1 cellular context compared by ENCODE assay signal in genomic region chr9:96417610-96418073, GRCh38.
TF ChIP-seq lines count a peak whose summit lies in the region.

No MANE protein-coding gene starts in this region.

TF ChIP-seq in GM23338, 12 proteins besides CTCF, POLR2A, EP300 and RAD21 (continued from another document):
- no peak for TF ChIP-seq ZNF462 (CRISPR knock-in tag; IDR thresholded peaks at IDR 0.05)
